ENCODE assay signal across 13 cellular contexts in genomic region chr19:17952041-17952976, GRCh38. TPM values are rescaled to one million over a fixed set of nuclear protein-coding genes. Genes with fewer than 3 reads are reported as not detected.
DNase-seq lines count a peak whose midpoint lies in the region; ATAC-seq and TF ChIP-seq lines count a peak whose summit lies in the region.
"Had no signal": no experiment of that assay in that cellular context is flagged by ENCODE, and none has a peak within 500 bp of the region (broad histone marks: within the 10 kb centered on the region; RNA-seq: fewer than 3 reads in every experiment).

No MANE protein-coding gene starts in this region.

- peaks cover 31 to 49% (median 34%) of the 10 kb centered on the region in 3 donors for H3K4me1 Mint-ChIP-seq in CD8-positive, alpha-beta memory T cell
- H3K4me1 Mint-ChIP-seq in activated B cell treated with CpG ODN at 0.5 μM for 24 hours: peaks cover 42% of the 10 kb centered on the region
- peaks cover 25 to 50% (median 44%) of the 10 kb centered on the region in 4 donors for H3K4me1 Mint-ChIP-seq in naive thymus-derived CD8-positive, alpha-beta T cell

- H3K27ac Mint-ChIP-seq in CD8-positive, alpha-beta memory T cell: peak overlapping the region in 2 of 8 donors; percentile 56 to 97
- no peak overlapping the region for H3K27ac Mint-ChIP-seq in activated B cell treated with CpG ODN at 0.5 μM for 24 hours
- peak overlapping the region in 1 of 10 donors; percentile 15 for H3K27ac Mint-ChIP-seq in naive thymus-derived CD8-positive, alpha-beta T cell

- peaks cover 0 to 2% (median 0%) of the 10 kb centered on the region in 3 donors for H3K36me3 Mint-ChIP-seq in CD8-positive, alpha-beta memory T cell
- no peaks in the 10 kb centered on the region for H3K36me3 Mint-ChIP-seq in activated B cell treated with CpG ODN at 0.5 μM for 24 hours (ENCODE audit: low read depth)
- peaks cover 0 to 3% (median 0%) of the 10 kb centered on the region in 3 donors for H3K36me3 Mint-ChIP-seq in naive thymus-derived CD8-positive, alpha-beta T cell

- POLR2A ChIA-PET in CD8-positive, alpha-beta memory T cell (lab: Charles Lee): no interaction called here
- POLR2A ChIA-PET in activated B cell treated with CpG ODN at 0.5 μM for 24 hours (lab: Charles Lee): interaction anchor here (0.5 to 1.2 kb wide), 2 partner anchors 27 to 93 kb away, joined by 3 to 4 read pairs; partner anchors contain the start of gene RPL18A
- POLR2A ChIA-PET in naive thymus-derived CD8-positive, alpha-beta T cell (lab: Charles Lee): interaction anchor here (0.9 to 2.5 kb wide), 3 partner anchors 16 to 48 kb away, joined by 3 to 8 read pairs (median 4); no protein-coding TSS in a partner anchor

- peak overlapping the region; percentile 30 for H3K27ac ChIP-seq in CD8-positive, alpha-beta memory T cell (ENCODE audit: low read depth, low read length)
- H3K27ac ChIP-seq: colonic mucosa had no signal

- intact Hi-C loops in activated B cell treated with CpG ODN at 0.5 μM for 24 hours (cut with micrococcal nuclease): no loop called here

- no peaks in the 10 kb centered on the region for H3K9me3 Mint-ChIP-seq in CD8-positive, alpha-beta memory T cell
- H3K9me3 Mint-ChIP-seq in activated B cell treated with CpG ODN at 0.5 μM for 24 hours: no peaks in the 10 kb centered on the region
- H3K9me3 Mint-ChIP-seq in naive thymus-derived CD8-positive, alpha-beta T cell: peaks cover 0 to 2% (median 0%) of the 10 kb centered on the region in 9 donors

- peak overlapping the region in 4 of 7 donors; percentile 26 to 72 (median 50) for H3K4me3 Mint-ChIP-seq in CD8-positive, alpha-beta memory T cell
- peak overlapping the region; percentile 63 for H3K4me3 Mint-ChIP-seq in activated B cell treated with CpG ODN at 0.5 μM for 24 hours
- peak overlapping the region in 9 of 10 donors; percentile 15 to 91 (median 43) for H3K4me3 Mint-ChIP-seq in naive thymus-derived CD8-positive, alpha-beta T cell

- no peak for ATAC-seq in activated B cell treated with CpG ODN at 0.5 μM for 24 hours (ENCODE audit: low read depth)
- no peak for ATAC-seq in naive thymus-derived CD8-positive, alpha-beta T cell
- no peak for ATAC-seq in HG03378 (IDR thresholded peaks at IDR 0.05; ENCODE audit: unreplicated experiment)

- TF ChIP-seq CTCF in GM13976 (IDR thresholded peaks at IDR 0.05; ENCODE audit: borderline replicate concordance, control extremely low read depth, extremely low read depth, insufficient read depth, missing control alignments) (no peak), activated B cell treated with CpG ODN at 0.5 μM for 24 hours (IDR thresholded peaks at IDR 0.05) (no peak), foreskin fibroblast (IDR thresholded peaks at IDR 0.05; ENCODE audit: low read depth, low read length) (no peak)

- H3K27me3 Mint-ChIP-seq in CD8-positive, alpha-beta memory T cell: peaks cover 47 to 53% of the 10 kb centered on the region in 2 donors
- peaks cover 30% of the 10 kb centered on the region for H3K27me3 Mint-ChIP-seq in activated B cell treated with CpG ODN at 0.5 μM for 24 hours
- H3K27me3 Mint-ChIP-seq in naive thymus-derived CD8-positive, alpha-beta T cell: peaks cover 15 to 69% (median 39%) of the 10 kb centered on the region in 5 donors

- in situ Hi-C loops in GM13976 (cut with MboI; ENCODE audit: low sequenced_read_pairs, unreplicated experiment): no loop called here

- CTCF ChIA-PET in CD8-positive, alpha-beta memory T cell (lab: Charles Lee): interaction anchor here (1.8 to 1.9 kb wide), 2 partner anchors 14 to 44 kb away, joined by 4 to 6 read pairs; no protein-coding TSS in a partner anchor
- CTCF ChIA-PET in activated B cell treated with CpG ODN at 0.5 μM for 24 hours (lab: Charles Lee): interaction anchor here (1.7 to 5.3 kb wide), 2 partner anchors 14 to 45 kb away, joined by 10 to 17 read pairs; no protein-coding TSS in a partner anchor

- no peaks in the 10 kb centered on the region for H3K36me3 ChIP-seq in CD8-positive, alpha-beta memory T cell (ENCODE audit: insufficient read depth, low read length)
- H3K36me3 ChIP-seq: colonic mucosa had no signal

- no peaks in the 10 kb centered on the region for H3K9me3 ChIP-seq in CD8-positive, alpha-beta memory T cell (ENCODE audit: low read length)
- H3K9me3 ChIP-seq: colonic mucosa had no signal

- no peak overlapping the region for H3K4me3 ChIP-seq in CD8-positive, alpha-beta memory T cell (ENCODE audit: low read length)
- H3K4me3 ChIP-seq in foreskin fibroblast (ENCODE audit: low read depth in 1 of 2, low read length in 2 of 2): no peak overlapping the region
- H3K4me3 ChIP-seq: colonic mucosa had no signal

- peak in 2 of 5 donors; percentile 23 to 56 for DNase-seq in CD8-positive, alpha-beta memory T cell
- DNase-seq in GM13976 (ENCODE audit: low spot score) (peak; percentile 66), activated B cell treated with CpG ODN at 0.5 μM for 24 hours (no peak), foreskin fibroblast (no peak), NCI-H2029 treated with DMSO at 0.1 percent for 48 hours (lab: John Stamatoyannopoulos, UW) (no peak)
- no peak for DNase-seq in naive thymus-derived CD8-positive, alpha-beta T cell
- DNase-seq in stimulated activated CD4-positive, alpha-beta T cell treated with anti-CD3 and anti-CD28 coated beads, Interleukin-4, amount 100 ng/mL, for 24 hours: no peak
- DNase-seq: colonic mucosa; head of caudate nucleus; nucleus accumbens; stimulated activated CD4-positive, alpha-beta T cell treated with anti-CD3 and anti-CD28 coated beads, Interleukin-2, amount 100 ng/mL, for 24 hours; T-helper 9 cell had no signal

- H3K27me3 ChIP-seq in CD8-positive, alpha-beta memory T cell (ENCODE audit: insufficient read depth, low read length, poor library complexity, severe bottlenecking): peaks cover 44% of the 10 kb centered on the region

- H3K4me1 ChIP-seq in CD8-positive, alpha-beta memory T cell (ENCODE audit: insufficient read depth, low read length): peaks cover 49% of the 10 kb centered on the region

RNA-seq across cellular contexts. Expression of gene KCNN1, which starts 14.6 kb away (rescaled TPM):
- total RNA-seq in CD8-positive, alpha-beta memory T cell: under 1 TPM; 0.13 to 0.15 TPM
- polyA plus RNA-seq in CD8-positive, alpha-beta memory T cell: not detected
- 0.17 TPM in 1 of 2 replicates, not detected in the other for total RNA-seq in activated B cell treated with CpG ODN at 0.5 μM for 24 hours
- total RNA-seq in naive thymus-derived CD8-positive, alpha-beta T cell: not detected
- polyA plus RNA-seq in naive thymus-derived CD8-positive, alpha-beta T cell: not detected
- total RNA-seq: colonic mucosa had no signal

RNA-seq across cellular contexts. Expression of gene CCDC124, which starts 19.5 kb away (rescaled TPM):
- total RNA-seq in CD8-positive, alpha-beta memory T cell: 100 to 1,000 TPM; 184 to 195 TPM
- polyA plus RNA-seq in CD8-positive, alpha-beta memory T cell: 65.7 TPM
- 49.9 and 59.5 TPM in 2 replicates for total RNA-seq in activated B cell treated with CpG ODN at 0.5 μM for 24 hours
- 10 to 100 TPM; 36.2 to 36.9 TPM for total RNA-seq in naive thymus-derived CD8-positive, alpha-beta T cell
- polyA plus RNA-seq in naive thymus-derived CD8-positive, alpha-beta T cell: 10 to 100 TPM; 36.4 to 53.6 (median 43.5) TPM

RNA-seq across cellular contexts. Expression of gene ARRDC2, which starts 55.7 kb away (rescaled TPM):
- 10 to 100 TPM; 33.5 to 37.1 TPM for total RNA-seq in CD8-positive, alpha-beta memory T cell
- polyA plus RNA-seq in CD8-positive, alpha-beta memory T cell: 45.8 TPM
- 147 and 168 TPM in 2 replicates for total RNA-seq in activated B cell treated with CpG ODN at 0.5 μM for 24 hours
- total RNA-seq in naive thymus-derived CD8-positive, alpha-beta T cell: 100 to 1,000 TPM; 164 to 177 TPM
- 10 to 100 TPM; 29.5 to 56.4 (median 36.1) TPM for polyA plus RNA-seq in naive thymus-derived CD8-positive, alpha-beta T cell
